8 cellular contexts compared by ENCODE assay signal in the genomic region with DNA sequence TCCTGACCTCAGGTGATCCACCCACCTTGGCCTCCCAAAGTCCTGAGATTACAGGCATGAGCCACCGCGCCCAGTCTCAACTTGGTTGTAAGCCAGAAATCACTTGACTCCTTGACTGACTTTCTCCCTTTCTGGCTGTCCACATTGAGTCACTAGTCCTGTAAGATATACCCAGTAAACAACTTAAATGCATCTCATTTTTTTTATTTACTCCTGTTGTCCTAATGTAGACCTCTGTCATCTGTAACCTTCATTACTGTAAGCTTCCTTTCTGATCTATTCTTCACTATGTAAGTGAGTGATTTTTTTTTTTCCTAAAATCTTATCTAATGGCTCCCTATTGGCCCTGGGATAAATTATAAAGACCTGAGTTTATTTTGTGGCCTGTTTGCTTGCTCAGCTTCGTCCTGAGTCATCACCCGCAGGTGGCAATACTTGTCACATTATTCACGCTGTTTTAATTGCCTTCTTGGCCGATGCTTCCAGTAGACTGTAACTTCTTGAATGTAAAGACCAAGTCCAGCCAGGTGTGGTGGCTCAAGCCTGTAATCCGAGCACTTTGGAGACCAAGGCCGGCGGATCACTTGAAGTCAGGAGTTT. TPM values are rescaled to one million over a fixed set of nuclear protein-coding genes. Genes with fewer than 3 reads are reported as not detected.
DNase-seq lines count a peak whose midpoint lies in the region; TF ChIP-seq lines count a peak whose summit lies in the region.
"Had no signal": no experiment of that assay in that cellular context is flagged by ENCODE, and none has a peak within 500 bp of the region (broad histone marks: within the 10 kb centered on the region; RNA-seq: fewer than 3 reads in every experiment).

No MANE protein-coding gene starts in this region.

- peak overlapping the region; percentile 80 for H3K27ac Mint-ChIP-seq in chondrocyte (ENCODE audit: unreplicated experiment)

- peaks cover 2% of the 10 kb centered on the region for H3K36me3 Mint-ChIP-seq in chondrocyte (ENCODE audit: low read depth)

- no peak for TF ChIP-seq CTCF in chondrocyte (IDR thresholded peaks at IDR 0.05)

- H3K4me1 Mint-ChIP-seq in chondrocyte (ENCODE audit: low read depth) = peaks cover 79% of the 10 kb centered on the region

- no peaks in the 10 kb centered on the region for H3K27me3 Mint-ChIP-seq in chondrocyte (ENCODE audit: low read depth)

- H3K4me3 Mint-ChIP-seq in chondrocyte (ENCODE audit: unreplicated experiment) = no peak overlapping the region

- H3K9me3 Mint-ChIP-seq in chondrocyte (ENCODE audit: low read depth) = no peaks in the 10 kb centered on the region

- peak; percentile 14 for DNase-seq in EL
- DNase-seq in NCI-H146 (lab: John Stamatoyannopoulos, UW) = peak; percentile 75
- no peak for DNase-seq in chondrocyte (ENCODE audit: low spot score)
- DNase-seq in non-pigmented ciliary epithelial cell (ENCODE audit: low read depth) = peak; percentile 23
- DNase-seq in hepatic stellate cell (ENCODE audit: low spot score) = no peak
- no peak for DNase-seq in NAMALWA (ENCODE audit: low spot score)
- no peak for DNase-seq in epidermal melanocyte (ENCODE audit: insufficient read length, low spot score)
- DNase-seq: ovary had no signal

RNA-seq across cellular contexts. Expression of gene PAFAH1B1, which starts 41.0 kb away (rescaled TPM):
- total RNA-seq in chondrocyte = 150 to 151 TPM (median 151 TPM) in 3 replicates

Comparison
In these comparisons a context has a peak if more than half of its experiments do, and no peak if none do; other contexts are left out.
1. DNase-seq: peak in EL (single experiment), NCI-H146 (single experiment) and non-pigmented ciliary epithelial cell (single experiment); none in chondrocyte (single experiment), hepatic stellate cell (single experiment), NAMALWA (single experiment) and epidermal melanocyte (single experiment).